Comparison of ENCODE assay signal across 1 cellular context in genomic region chr22:29932121-29932520, GRCh38.
TF ChIP-seq lines count a peak whose summit lies in the region.

No MANE protein-coding gene starts in this region.

TF ChIP-seq in GM12878, 131 proteins besides CTCF, POLR2A, EP300 and RAD21 (continued from another document):
- TF ChIP-seq ZBTB4 (CRISPR knock-in tag; IDR thresholded peaks at IDR 0.05) (no peak), CHD4 (IDR thresholded peaks at IDR 0.05) (no peak), YBX1 (IDR thresholded peaks at IDR 0.05) (no peak), BHLHE40 (IDR thresholded peaks at IDR 0.05; ENCODE audit: borderline replicate concordance in 1 of 2, low read depth in 2 of 2, low read length in 1 of 2) (no peak)
